1 cellular context compared by ENCODE assay signal in the genomic region with DNA sequence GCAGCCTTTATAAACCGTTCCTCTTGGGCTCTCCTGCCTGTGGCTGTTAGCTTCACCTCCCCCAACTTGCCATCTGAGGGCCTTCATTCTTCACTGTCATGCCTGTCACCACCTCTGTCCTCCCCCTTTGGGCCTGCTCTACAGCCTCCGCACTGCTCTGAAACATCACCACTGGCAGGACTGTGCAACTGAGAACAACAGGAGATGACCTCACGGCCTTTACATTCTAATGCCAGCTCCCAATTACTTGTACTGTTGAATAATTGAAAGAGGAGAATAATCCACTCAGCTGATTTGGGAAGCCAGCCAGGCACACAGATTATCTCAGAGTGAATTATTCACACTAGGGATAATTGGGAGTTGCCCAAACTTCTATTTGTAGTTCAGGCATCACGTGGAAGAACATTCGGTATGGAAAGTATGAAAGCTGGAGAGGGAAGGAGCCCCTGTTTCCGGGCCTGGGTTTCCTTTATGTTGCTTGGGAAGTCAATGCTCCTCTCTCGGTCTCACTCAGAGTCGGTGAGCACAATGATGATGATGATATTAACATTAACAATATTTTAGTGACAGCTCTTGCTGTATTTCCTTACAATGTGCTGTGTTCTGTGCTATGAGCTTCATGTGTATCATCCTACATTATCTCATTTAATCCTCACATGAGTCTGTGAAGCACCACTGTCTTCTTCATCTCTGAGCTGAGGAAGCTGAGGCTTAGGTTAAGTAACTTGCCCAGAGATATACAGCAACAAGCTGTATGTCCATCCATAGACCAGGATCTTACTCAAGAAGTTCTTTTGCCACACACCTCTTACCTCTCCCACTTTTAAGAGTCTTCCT.
A peak's percentile ranks its signal among the peaks of the same experiment; 100 is the strongest.
TF ChIP-seq lines count a peak whose summit lies in the region.

No MANE protein-coding gene starts in this region.

TF ChIP-seq in K562, 482 proteins besides CTCF, POLR2A, EP300 and RAD21 (continued from another document and continues in another):
- TF ChIP-seq, protein P1, sequence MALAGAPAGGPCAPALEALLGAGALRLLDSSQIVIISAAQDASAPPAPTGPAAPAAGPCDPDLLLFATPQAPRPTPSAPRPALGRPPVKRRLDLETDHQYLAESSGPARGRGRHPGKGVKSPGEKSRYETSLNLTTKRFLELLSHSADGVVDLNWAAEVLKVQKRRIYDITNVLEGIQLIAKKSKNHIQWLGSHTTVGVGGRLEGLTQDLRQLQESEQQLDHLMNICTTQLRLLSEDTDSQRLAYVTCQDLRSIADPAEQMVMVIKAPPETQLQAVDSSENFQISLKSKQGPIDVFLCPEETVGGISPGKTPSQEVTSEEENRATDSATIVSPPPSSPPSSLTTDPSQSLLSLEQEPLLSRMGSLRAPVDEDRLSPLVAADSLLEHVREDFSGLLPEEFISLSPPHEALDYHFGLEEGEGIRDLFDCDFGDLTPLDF (CRISPR knock-in tag; IDR thresholded peaks at IDR 0.05) = no peak
- TF ChIP-seq, protein P2, sequence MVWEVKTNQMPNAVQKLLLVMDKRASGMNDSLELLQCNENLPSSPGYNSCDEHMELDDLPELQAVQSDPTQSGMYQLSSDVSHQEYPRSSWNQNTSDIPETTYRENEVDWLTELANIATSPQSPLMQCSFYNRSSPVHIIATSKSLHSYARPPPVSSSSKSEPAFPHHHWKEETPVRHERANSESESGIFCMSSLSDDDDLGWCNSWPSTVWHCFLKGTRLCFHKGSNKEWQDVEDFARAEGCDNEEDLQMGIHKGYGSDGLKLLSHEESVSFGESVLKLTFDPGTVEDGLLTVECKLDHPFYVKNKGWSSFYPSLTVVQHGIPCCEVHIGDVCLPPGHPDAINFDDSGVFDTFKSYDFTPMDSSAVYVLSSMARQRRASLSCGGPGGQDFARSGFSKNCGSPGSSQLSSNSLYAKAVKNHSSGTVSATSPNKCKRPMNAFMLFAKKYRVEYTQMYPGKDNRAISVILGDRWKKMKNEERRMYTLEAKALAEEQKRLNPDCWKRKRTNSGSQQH (CRISPR knock-in tag; IDR thresholded peaks at IDR 0.05) = no peak
- TF ChIP-seq, protein P3, sequence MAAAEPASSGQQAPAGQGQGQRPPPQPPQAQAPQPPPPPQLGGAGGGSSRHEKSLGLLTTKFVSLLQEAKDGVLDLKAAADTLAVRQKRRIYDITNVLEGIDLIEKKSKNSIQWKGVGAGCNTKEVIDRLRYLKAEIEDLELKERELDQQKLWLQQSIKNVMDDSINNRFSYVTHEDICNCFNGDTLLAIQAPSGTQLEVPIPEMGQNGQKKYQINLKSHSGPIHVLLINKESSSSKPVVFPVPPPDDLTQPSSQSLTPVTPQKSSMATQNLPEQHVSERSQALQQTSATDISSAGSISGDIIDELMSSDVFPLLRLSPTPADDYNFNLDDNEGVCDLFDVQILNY (CRISPR knock-in tag; IDR thresholded peaks at IDR 0.05) = no peak
- 0 out of 2 replicates have a peak, but pooled peaks have one; percentile 20 for TF ChIP-seq JUN (IDR thresholded peaks at IDR 0.05; ENCODE audit: borderline replicate concordance, low read depth, low read length)
- TF ChIP-seq JUN (CRISPR knock-in tag; IDR thresholded peaks at IDR 0.05; ENCODE audit: borderline replicate concordance) = no peak
- TF ChIP-seq, protein P4, sequence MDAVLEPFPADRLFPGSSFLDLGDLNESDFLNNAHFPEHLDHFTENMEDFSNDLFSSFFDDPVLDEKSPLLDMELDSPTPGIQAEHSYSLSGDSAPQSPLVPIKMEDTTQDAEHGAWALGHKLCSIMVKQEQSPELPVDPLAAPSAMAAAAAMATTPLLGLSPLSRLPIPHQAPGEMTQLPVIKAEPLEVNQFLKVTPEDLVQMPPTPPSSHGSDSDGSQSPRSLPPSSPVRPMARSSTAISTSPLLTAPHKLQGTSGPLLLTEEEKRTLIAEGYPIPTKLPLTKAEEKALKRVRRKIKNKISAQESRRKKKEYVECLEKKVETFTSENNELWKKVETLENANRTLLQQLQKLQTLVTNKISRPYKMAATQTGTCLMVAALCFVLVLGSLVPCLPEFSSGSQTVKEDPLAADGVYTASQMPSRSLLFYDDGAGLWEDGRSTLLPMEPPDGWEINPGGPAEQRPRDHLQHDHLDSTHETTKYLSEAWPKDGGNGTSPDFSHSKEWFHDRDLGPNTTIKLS (IDR thresholded peaks at IDR 0.05; ENCODE audit: borderline replicate concordance, low read depth) = no peak
- TF ChIP-seq, protein P5, sequence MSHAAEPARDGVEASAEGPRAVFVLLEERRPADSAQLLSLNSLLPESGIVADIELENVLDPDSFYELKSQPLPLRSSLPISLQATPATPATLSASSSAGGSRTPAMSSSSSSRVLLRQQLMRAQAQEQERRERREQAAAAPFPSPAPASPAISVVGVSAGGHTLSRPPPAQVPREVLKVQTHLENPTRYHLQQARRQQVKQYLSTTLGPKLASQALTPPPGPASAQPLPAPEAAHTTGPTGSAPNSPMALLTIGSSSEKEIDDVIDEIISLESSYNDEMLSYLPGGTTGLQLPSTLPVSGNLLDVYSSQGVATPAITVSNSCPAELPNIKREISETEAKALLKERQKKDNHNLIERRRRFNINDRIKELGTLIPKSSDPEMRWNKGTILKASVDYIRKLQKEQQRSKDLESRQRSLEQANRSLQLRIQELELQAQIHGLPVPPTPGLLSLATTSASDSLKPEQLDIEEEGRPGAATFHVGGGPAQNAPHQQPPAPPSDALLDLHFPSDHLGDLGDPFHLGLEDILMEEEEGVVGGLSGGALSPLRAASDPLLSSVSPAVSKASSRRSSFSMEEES (CRISPR knock-in tag; IDR thresholded peaks at IDR 0.05) = no peak
- TF ChIP-seq, protein P6, sequence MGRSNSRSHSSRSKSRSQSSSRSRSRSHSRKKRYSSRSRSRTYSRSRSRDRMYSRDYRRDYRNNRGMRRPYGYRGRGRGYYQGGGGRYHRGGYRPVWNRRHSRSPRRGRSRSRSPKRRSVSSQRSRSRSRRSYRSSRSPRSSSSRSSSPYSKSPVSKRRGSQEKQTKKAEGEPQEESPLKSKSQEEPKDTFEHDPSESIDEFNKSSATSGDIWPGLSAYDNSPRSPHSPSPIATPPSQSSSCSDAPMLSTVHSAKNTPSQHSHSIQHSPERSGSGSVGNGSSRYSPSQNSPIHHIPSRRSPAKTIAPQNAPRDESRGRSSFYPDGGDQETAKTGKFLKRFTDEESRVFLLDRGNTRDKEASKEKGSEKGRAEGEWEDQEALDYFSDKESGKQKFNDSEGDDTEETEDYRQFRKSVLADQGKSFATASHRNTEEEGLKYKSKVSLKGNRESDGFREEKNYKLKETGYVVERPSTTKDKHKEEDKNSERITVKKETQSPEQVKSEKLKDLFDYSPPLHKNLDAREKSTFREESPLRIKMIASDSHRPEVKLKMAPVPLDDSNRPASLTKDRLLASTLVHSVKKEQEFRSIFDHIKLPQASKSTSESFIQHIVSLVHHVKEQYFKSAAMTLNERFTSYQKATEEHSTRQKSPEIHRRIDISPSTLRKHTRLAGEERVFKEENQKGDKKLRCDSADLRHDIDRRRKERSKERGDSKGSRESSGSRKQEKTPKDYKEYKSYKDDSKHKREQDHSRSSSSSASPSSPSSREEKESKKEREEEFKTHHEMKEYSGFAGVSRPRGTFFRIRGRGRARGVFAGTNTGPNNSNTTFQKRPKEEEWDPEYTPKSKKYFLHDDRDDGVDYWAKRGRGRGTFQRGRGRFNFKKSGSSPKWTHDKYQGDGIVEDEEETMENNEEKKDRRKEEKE (IDR thresholded peaks at IDR 0.05; ENCODE audit: borderline replicate concordance in 1 of 2, control insufficient read depth in 1 of 2, low read depth in 2 of 2, low read length in 1 of 2) = no peak
- TF ChIP-seq CTBP1 (IDR thresholded peaks at IDR 0.05; ENCODE audit: borderline replicate concordance) = peak; percentile 34; the same call in 1 of the 2 replicates
- TF ChIP-seq SLC30A9 (CRISPR knock-in tag; IDR thresholded peaks at IDR 0.05) = no peak
- no peak for TF ChIP-seq NEUROD1 (IDR thresholded peaks at IDR 0.05; ENCODE audit: borderline replicate concordance, low read depth, low read length, partially characterized antibody)
- TF ChIP-seq SRSF3 (IDR thresholded peaks at IDR 0.05; ENCODE audit: insufficient read depth, low read length) = no peak
- TF ChIP-seq TAF9B (IDR thresholded peaks at IDR 0.05; ENCODE audit: partially characterized antibody) = no peak
- TF ChIP-seq TCFL5 (CRISPR knock-in tag; conservative IDR thresholded peaks at IDR 0.05) = no peak
- TF ChIP-seq HDAC3 (IDR thresholded peaks at IDR 0.05; ENCODE audit: borderline replicate concordance, partially characterized antibody) = no peak
- no peak for TF ChIP-seq HNRNPH1 (optimal IDR thresholded peaks at IDR 0.05; ENCODE audit: low read depth, low read length)
- no peak for TF ChIP-seq ZNF77 (CRISPR knock-in tag; IDR thresholded peaks at IDR 0.05)
- TF ChIP-seq KDM5B (IDR thresholded peaks at IDR 0.05; ENCODE audit: insufficient replicate concordance, low read depth, low read length) = no peak
- TF ChIP-seq, protein P7, sequence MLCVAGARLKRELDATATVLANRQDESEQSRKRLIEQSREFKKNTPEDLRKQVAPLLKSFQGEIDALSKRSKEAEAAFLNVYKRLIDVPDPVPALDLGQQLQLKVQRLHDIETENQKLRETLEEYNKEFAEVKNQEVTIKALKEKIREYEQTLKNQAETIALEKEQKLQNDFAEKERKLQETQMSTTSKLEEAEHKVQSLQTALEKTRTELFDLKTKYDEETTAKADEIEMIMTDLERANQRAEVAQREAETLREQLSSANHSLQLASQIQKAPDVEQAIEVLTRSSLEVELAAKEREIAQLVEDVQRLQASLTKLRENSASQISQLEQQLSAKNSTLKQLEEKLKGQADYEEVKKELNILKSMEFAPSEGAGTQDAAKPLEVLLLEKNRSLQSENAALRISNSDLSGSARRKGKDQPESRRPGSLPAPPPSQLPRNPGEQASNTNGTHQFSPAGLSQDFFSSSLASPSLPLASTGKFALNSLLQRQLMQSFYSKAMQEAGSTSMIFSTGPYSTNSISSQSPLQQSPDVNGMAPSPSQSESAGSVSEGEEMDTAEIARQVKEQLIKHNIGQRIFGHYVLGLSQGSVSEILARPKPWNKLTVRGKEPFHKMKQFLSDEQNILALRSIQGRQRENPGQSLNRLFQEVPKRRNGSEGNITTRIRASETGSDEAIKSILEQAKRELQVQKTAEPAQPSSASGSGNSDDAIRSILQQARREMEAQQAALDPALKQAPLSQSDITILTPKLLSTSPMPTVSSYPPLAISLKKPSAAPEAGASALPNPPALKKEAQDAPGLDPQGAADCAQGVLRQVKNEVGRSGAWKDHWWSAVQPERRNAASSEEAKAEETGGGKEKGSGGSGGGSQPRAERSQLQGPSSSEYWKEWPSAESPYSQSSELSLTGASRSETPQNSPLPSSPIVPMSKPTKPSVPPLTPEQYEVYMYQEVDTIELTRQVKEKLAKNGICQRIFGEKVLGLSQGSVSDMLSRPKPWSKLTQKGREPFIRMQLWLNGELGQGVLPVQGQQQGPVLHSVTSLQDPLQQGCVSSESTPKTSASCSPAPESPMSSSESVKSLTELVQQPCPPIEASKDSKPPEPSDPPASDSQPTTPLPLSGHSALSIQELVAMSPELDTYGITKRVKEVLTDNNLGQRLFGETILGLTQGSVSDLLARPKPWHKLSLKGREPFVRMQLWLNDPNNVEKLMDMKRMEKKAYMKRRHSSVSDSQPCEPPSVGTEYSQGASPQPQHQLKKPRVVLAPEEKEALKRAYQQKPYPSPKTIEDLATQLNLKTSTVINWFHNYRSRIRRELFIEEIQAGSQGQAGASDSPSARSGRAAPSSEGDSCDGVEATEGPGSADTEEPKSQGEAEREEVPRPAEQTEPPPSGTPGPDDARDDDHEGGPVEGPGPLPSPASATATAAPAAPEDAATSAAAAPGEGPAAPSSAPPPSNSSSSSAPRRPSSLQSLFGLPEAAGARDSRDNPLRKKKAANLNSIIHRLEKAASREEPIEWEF (CRISPR knock-in tag; IDR thresholded peaks at IDR 0.05) = 0 out of 2 replicates have a peak, but pooled peaks have one; percentile 40
- no peak for TF ChIP-seq ZNF3 (CRISPR knock-in tag; IDR thresholded peaks at IDR 0.05)
- no peak for TF ChIP-seq MIER1 (IDR thresholded peaks at IDR 0.05; ENCODE audit: low read depth)
- TF ChIP-seq ZEB2 (IDR thresholded peaks at IDR 0.05) = no peak
- TF ChIP-seq ZNF316 (IDR thresholded peaks at IDR 0.05) = no peak
- TF ChIP-seq, protein P8, sequence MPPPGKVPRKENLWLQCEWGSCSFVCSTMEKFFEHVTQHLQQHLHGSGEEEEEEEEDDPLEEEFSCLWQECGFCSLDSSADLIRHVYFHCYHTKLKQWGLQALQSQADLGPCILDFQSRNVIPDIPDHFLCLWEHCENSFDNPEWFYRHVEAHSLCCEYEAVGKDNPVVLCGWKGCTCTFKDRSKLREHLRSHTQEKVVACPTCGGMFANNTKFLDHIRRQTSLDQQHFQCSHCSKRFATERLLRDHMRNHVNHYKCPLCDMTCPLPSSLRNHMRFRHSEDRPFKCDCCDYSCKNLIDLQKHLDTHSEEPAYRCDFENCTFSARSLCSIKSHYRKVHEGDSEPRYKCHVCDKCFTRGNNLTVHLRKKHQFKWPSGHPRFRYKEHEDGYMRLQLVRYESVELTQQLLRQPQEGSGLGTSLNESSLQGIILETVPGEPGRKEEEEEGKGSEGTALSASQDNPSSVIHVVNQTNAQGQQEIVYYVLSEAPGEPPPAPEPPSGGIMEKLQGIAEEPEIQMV (tag; conservative IDR thresholded peaks at IDR 0.05; ENCODE audit: low read depth) = no peak
- no peak for TF ChIP-seq ELF2 (CRISPR knock-in tag; IDR thresholded peaks at IDR 0.05)
- TF ChIP-seq SRSF7 (optimal IDR thresholded peaks at IDR 0.05; ENCODE audit: low read depth, low read length) = no peak
- TF ChIP-seq, protein P9, sequence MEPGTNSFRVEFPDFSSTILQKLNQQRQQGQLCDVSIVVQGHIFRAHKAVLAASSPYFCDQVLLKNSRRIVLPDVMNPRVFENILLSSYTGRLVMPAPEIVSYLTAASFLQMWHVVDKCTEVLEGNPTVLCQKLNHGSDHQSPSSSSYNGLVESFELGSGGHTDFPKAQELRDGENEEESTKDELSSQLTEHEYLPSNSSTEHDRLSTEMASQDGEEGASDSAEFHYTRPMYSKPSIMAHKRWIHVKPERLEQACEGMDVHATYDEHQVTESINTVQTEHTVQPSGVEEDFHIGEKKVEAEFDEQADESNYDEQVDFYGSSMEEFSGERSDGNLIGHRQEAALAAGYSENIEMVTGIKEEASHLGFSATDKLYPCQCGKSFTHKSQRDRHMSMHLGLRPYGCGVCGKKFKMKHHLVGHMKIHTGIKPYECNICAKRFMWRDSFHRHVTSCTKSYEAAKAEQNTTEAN (CRISPR knock-in tag; IDR thresholded peaks at IDR 0.05) = no peak
- TF ChIP-seq, protein P10, sequence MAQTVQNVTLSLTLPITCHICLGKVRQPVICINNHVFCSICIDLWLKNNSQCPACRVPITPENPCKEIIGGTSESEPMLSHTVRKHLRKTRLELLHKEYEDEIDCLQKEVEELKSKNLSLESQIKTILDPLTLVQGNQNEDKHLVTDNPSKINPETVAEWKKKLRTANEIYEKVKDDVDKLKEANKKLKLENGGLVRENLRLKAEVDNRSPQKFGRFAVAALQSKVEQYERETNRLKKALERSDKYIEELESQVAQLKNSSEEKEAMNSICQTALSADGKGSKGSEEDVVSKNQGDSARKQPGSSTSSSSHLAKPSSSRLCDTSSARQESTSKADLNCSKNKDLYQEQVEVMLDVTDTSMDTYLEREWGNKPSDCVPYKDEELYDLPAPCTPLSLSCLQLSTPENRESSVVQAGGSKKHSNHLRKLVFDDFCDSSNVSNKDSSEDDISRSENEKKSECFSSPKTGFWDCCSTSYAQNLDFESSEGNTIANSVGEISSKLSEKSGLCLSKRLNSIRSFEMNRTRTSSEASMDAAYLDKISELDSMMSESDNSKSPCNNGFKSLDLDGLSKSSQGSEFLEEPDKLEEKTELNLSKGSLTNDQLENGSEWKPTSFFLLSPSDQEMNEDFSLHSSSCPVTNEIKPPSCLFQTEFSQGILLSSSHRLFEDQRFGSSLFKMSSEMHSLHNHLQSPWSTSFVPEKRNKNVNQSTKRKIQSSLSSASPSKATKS (CRISPR knock-in tag; IDR thresholded peaks at IDR 0.05) = no peak
- TF ChIP-seq LEF1 (IDR thresholded peaks at IDR 0.05) = peak; percentile 84
